ENCODE assay signal across 8 cellular contexts in the genomic region with DNA sequence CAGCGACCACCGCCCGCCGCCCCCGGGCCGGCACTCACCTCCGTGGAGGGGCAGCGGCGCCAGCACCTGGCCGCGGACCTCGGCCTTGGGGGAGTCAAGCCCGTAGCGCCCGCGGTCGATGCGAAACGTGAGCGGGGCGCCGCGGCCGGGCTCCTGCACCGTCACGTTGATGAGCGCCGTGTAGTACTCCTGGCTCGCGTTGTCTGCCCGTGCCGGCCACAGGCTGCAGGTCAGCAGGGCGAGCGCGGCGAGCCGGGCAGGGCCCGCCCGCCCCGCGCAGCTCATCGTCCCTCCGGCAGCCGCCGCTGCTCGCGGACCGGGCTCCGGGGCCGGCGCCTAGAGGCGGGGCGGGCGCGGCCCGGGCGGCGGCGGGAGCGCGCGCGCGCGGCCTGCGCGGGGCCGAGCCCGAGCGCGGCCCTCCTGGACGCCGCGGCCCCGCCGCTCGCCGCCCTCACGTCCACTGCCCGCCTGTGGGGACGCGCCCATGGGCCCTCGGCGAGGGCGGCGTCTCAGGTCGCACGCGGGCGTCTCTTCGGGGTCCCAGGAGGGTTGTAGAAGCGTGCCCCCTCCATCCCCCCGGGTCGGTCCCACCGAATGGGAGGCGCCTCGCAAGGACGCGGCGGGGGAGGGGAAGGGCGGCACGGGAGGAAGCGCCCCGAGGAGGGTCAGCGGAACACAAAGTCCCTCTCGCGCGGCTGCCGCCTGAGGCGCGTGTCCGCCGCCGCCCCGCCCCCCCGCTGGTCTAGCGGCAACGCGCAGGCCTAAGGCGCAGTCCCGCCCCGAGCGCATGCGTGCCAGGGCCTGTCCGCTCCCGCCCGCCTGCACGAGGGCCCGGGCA. TPM values are rescaled to one million over a fixed set of nuclear protein-coding genes. Genes with fewer than 3 reads are reported as not detected.
DNase-seq lines count a peak whose midpoint lies in the region; ATAC-seq, FAIRE-seq and TF ChIP-seq lines count a peak whose summit lies in the region.

A gene with protein sequence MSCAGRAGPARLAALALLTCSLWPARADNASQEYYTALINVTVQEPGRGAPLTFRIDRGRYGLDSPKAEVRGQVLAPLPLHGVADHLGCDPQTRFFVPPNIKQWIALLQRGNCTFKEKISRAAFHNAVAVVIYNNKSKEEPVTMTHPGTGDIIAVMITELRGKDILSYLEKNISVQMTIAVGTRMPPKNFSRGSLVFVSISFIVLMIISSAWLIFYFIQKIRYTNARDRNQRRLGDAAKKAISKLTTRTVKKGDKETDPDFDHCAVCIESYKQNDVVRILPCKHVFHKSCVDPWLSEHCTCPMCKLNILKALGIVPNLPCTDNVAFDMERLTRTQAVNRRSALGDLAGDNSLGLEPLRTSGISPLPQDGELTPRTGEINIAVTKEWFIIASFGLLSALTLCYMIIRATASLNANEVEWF (minus strand): TSS at position 342 of the 838 bp plus-strand sequence. CDS start 57 bp downstream, at position 285.

- H3K9me3 ChIP-seq in mucosa of stomach (ENCODE audit: control insufficient read depth, low read length) = no peaks in the 10 kb centered on the region

- peaks cover 15% of the 10 kb centered on the region for H3K4me1 ChIP-seq in mucosa of stomach (ENCODE audit: control insufficient read depth, insufficient read depth, low read length)

- ATAC-seq in esophagus mucosa (peak; percentile 94), HG03457 (IDR thresholded peaks at IDR 0.05; ENCODE audit: unreplicated experiment) (no peak)

- H3K36me3 ChIP-seq in mucosa of stomach (ENCODE audit: control insufficient read depth, insufficient read depth, low read length) = no peaks in the 10 kb centered on the region

- no peaks in the 10 kb centered on the region for H3K27me3 ChIP-seq in mucosa of stomach (ENCODE audit: control insufficient read depth, insufficient read depth, low read length)

- FAIRE-seq in GM12891 (lab: Jason Lieb, UNC) (no peak), RCC 7860 (lab: Jason Lieb, UNC) (no peak)

- no peak for TF ChIP-seq POLR2A in GM12891 (IDR thresholded peaks at IDR 0.05; ENCODE audit: low read depth, low read length)

- DNase-seq in GM12891 (ENCODE audit: insufficient read length, low spot score) = peak; percentile 54
- DNase-seq in HT1080 (ENCODE audit: low read depth) = peak; percentile 86
- DNase-seq in RCC 7860 (ENCODE audit: low spot score) = peak; percentile 82
- peak; percentile 77 for DNase-seq in activated T-helper 1 cell treated with Interleukin-2 at 50 U/mL for 16 hours (ENCODE audit: low read depth)
- DNase-seq in stimulated activated CD8-positive, alpha-beta memory T cell treated with anti-CD3 and anti-CD28 coated beads, Interleukin-4, amount 100 ng/mL, for 24 hours (ENCODE audit: low read depth) = peak; percentile 88

- peak within 1 kb of the TSS; percentile 77 for H3K9ac ChIP-seq in mucosa of stomach (ENCODE audit: low read length)

- H3K4me3 ChIP-seq in mucosa of stomach (ENCODE audit: low read length) = peak within 1 kb of the TSS; percentile 78

TF ChIP-seq in GM12891, 5 proteins besides CTCF, POLR2A, EP300 and RAD21:
- no peak for TF ChIP-seq TAF1 (IDR thresholded peaks at IDR 0.05; ENCODE audit: low read depth, low read length)
- no peak for TF ChIP-seq PAX5 (IDR thresholded peaks at IDR 0.05; ENCODE audit: insufficient read depth, low read length, severe bottlenecking)
- TF ChIP-seq POLR2AphosphoS5 (IDR thresholded peaks at IDR 0.05; ENCODE audit: low read depth, low read length) = no peak
- TF ChIP-seq SPI1 (IDR thresholded peaks at IDR 0.05; ENCODE audit: low read depth, low read length) = no peak
- TF ChIP-seq POU2F2 (IDR thresholded peaks at IDR 0.05; ENCODE audit: low read depth, low read length) = no peak

RNA-seq across cellular contexts. Expression of the gene that starts here (rescaled TPM):
- 0.28 TPM for polyA plus RNA-seq in GM12891 (2012; ENCODE audit: low read depth, missing spikeins)
- total RNA-seq in HT1080 (2014; rRNA removed; shearing (Covaris generic)) = 34.5 and 43.4 TPM in 2 replicates
- 29.7 and 32.5 TPM in 2 replicates for polyA plus RNA-seq in HT1080 (2015; cell fraction: cytosol; rRNA removed)
- polyA plus RNA-seq in HT1080 (2015; cell fraction: nucleus; rRNA removed) = 9.2 and 11.7 TPM in 2 replicates
- 13.7 TPM for total RNA-seq in esophagus mucosa
